In the genomic region with DNA sequence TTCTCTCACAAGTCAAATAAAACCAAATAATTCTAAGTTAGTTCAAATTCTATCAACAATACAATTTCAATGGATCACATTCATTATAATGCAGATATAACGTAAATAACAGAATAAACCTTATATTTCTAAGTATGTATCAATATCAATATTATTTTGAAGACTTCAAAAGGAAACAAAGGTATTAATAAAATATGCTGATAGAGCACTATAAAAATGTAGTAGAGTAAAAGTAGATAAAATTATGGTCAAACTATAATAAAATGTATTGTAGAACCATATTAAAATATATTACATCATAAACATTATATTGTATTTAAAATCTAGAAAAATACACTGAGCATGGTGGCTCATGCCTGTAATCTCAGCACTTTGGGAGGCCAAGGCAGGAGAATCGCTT, we compare ENCODE assay signal across 23 cellular contexts. TPM values are rescaled to one million over a fixed set of nuclear protein-coding genes. Genes with fewer than 3 reads are reported as not detected.
DNase-seq lines count a peak whose midpoint lies in the region; ATAC-seq, FAIRE-seq and TF ChIP-seq lines count a peak whose summit lies in the region.
"Had no signal": no experiment of that assay in that cellular context is flagged by ENCODE, and none has a peak within 500 bp of the region (broad histone marks: within the 10 kb centered on the region; RNA-seq: fewer than 3 reads in every experiment).

No MANE protein-coding gene starts in this region.

- TF ChIP-seq CTCF in OCI-LY3 (IDR thresholded peaks at IDR 0.05; ENCODE audit: low read depth, low read length) (no peak), kidney (IDR thresholded peaks at IDR 0.05; ENCODE audit: borderline replicate concordance, extremely low read depth, insufficient read depth) (no peak)

- H3K36me3 ChIP-seq in OCI-LY3 (replicated peaks; ENCODE audit: low read depth, low read length): peaks cover 4% of the 10 kb centered on the region
- peaks cover 13 to 14% of the 10 kb centered on the region in 2 donors for H3K36me3 ChIP-seq in kidney (ENCODE audit: control insufficient read depth in 1 of 2, insufficient read depth in 2 of 2, low read length in 2 of 2)

- H3K4me3 ChIP-seq in OCI-LY3 (ENCODE audit: low read length) (peak overlapping the region; percentile 39), kidney (ENCODE audit: low read length in 2 of 2) (no peak overlapping the region)
- H3K4me3 ChIP-seq: BLaER1, GM23338 had no signal

- H3K27me3 ChIP-seq in OCI-LY3 (ENCODE audit: low read depth, low read length): no peaks in the 10 kb centered on the region
- H3K27me3 ChIP-seq: BLaER1 had no signal

- H4K20me1 ChIP-seq in OCI-LY3 (ENCODE audit: insufficient read depth, low read length): no peaks in the 10 kb centered on the region
- H4K20me1 ChIP-seq: BLaER1 had no signal

- FAIRE-seq in A204.1 (lab: Jason Lieb, UNC): peak; percentile 77
- peak; percentile 41 for FAIRE-seq in endometrium (lab: Jason Lieb, UNC)
- FAIRE-seq in kidney (lab: Jason Lieb, UNC): peak; percentile 17
- FAIRE-seq: D721Med, GM18507 had no signal

- DNase-seq in kidney (no peak), activated T-cell treated with anti-CD3 and anti-CD28 coated beads for 4 hours (no peak)
- DNase-seq in stimulated activated naive CD8-positive, alpha-beta T cell treated with anti-CD3 and anti-CD28 coated beads, Interleukin-15, Interleukin-2, amounts not matched to agents 100 U/mL and 50 U/mL, for 24 hours: no peak
- DNase-seq: Caco-2; CD4-positive, CD25-positive, alpha-beta regulatory T cell; CD8-positive, alpha-beta T cell; DMS 273 treated with DMSO at 0.1 percent for 48 hours; DMS79; EL; GF-D8; H9 had no signal

- H3K9ac ChIP-seq in OCI-LY3 (ENCODE audit: low read length) (no peak overlapping the region; the same call in 1 of the 2 replicates), kidney (ENCODE audit: low read length in 2 of 2) (no peak overlapping the region)
- H3K9ac ChIP-seq: BLaER1 had no signal

- peak overlapping the region; percentile 64 for H3K4me2 ChIP-seq in OCI-LY3 (ENCODE audit: low read length)
- H3K4me2 ChIP-seq: BLaER1, GM23338 had no signal

- no peak overlapping the region for H2AFZ ChIP-seq in OCI-LY3 (ENCODE audit: low read depth, low read length)
- H2AFZ ChIP-seq: GM23338 had no signal

- no peak for ATAC-seq in GM21526 (IDR thresholded peaks at IDR 0.05; ENCODE audit: low FRiP score, unreplicated experiment)
- ATAC-seq in GM19455 (IDR thresholded peaks at IDR 0.05; ENCODE audit: unreplicated experiment): no peak
- no peak for ATAC-seq in stimulated activated naive CD8-positive, alpha-beta T cell treated with anti-CD3 and anti-CD28 coated beads, Interleukin-15, Interleukin-2, amounts not matched to agents 100 U/mL and 50 U/mL, for 24 hours
- ATAC-seq: CD8-positive, alpha-beta T cell; GM23338; HCT116 had no signal

- H3K9me3 ChIP-seq in OCI-LY3 (ENCODE audit: insufficient read depth, low read length) (no peaks in the 10 kb centered on the region), kidney (ENCODE audit: control insufficient read depth in 1 of 2, low read length in 2 of 2) (no peaks in the 10 kb centered on the region)
- H3K9me3 ChIP-seq: BLaER1, Caco-2 had no signal

- intact Hi-C loops in kidney (cut with DNase I): no loop called here

- no peak overlapping the region for H3K27ac ChIP-seq in OCI-LY3 (ENCODE audit: low read length)
- no peak overlapping the region for H3K27ac ChIP-seq in kidney (ENCODE audit: low read depth in 2 of 2, low read length in 2 of 2)
- H3K27ac ChIP-seq: 22Rv1, BLaER1, C4-2B had no signal

- H3K4me1 ChIP-seq in OCI-LY3 (ENCODE audit: low read length) (peaks cover 19% of the 10 kb centered on the region), kidney (ENCODE audit: control insufficient read depth in 1 of 2, insufficient read depth in 1 of 2, low read depth in 1 of 2, low read length in 2 of 2) (no peaks in the 10 kb centered on the region)
- H3K4me1 ChIP-seq: BLaER1, Caco-2 had no signal

- no peaks in the 10 kb centered on the region for H3K79me2 ChIP-seq in OCI-LY3 (ENCODE audit: low read length)

RNA-seq across cellular contexts. Expression of gene NRCAM, which starts 23.5 kb away (rescaled TPM):
- total RNA-seq in kidney: 20.6 TPM
- polyA plus RNA-seq in kidney (ENCODE audit: insufficient read depth, low read depth, low replicate concordance): 16.8 TPM
- total RNA-seq: CD4-positive, CD25-positive, alpha-beta regulatory T cell had no signal

RNA-seq across cellular contexts. Expression of gene PNPLA8, which starts 46.2 kb away (rescaled TPM):
- 33.9 TPM for total RNA-seq in kidney
- 17.7 TPM for polyA plus RNA-seq in kidney (ENCODE audit: insufficient read depth, low read depth, low replicate concordance)
